In genomic region chr19:12365094-12365371, GRCh38 we compare ENCODE assay signal across 8 cellular contexts. TPM values are rescaled to one million over a fixed set of nuclear protein-coding genes. Genes with fewer than 3 reads are reported as not detected.
DNase-seq lines count a peak whose midpoint lies in the region; ATAC-seq and TF ChIP-seq lines count a peak whose summit lies in the region.

No MANE protein-coding gene starts in this region.

- peaks cover 18% of the 10 kb centered on the region for H3K4me1 Mint-ChIP-seq in activated naive CD4-positive, alpha-beta T cell treated with anti-CD3 and anti-CD28 coated beads for 36 hours (ENCODE audit: low read depth)
- H3K4me1 Mint-ChIP-seq in memory B cell, result peaks cover 10% of the 10 kb centered on the region

- peak overlapping the region; percentile 73 for H3K4me2 ChIP-seq in OCI-LY3 (ENCODE audit: low read length)

- H3K79me2 ChIP-seq in OCI-LY3 (ENCODE audit: low read length), result no peaks in the 10 kb centered on the region

- intact Hi-C loops in activated naive CD4-positive, alpha-beta T cell treated with anti-CD3 and anti-CD28 coated beads for 36 hours (cut with micrococcal nuclease), result loop anchor here (1.0 to 2.0 kb wide), 4 partner anchors 32 to 163 kb away; partner anchors contain the start of genes ZNF443 and ZNF563

- peaks cover 4% of the 10 kb centered on the region for H3K36me3 Mint-ChIP-seq in activated naive CD4-positive, alpha-beta T cell treated with anti-CD3 and anti-CD28 coated beads for 36 hours (ENCODE audit: low read depth)
- H3K36me3 Mint-ChIP-seq in memory B cell, result no peaks in the 10 kb centered on the region

- H3K4me1 ChIP-seq in OCI-LY3 (ENCODE audit: low read length), result peaks cover 6% of the 10 kb centered on the region
- peaks cover 8 to 13% (median 11%) of the 10 kb centered on the region in 4 donors for H3K4me1 ChIP-seq in upper lobe of left lung

- CTCF ChIA-PET in activated naive CD4-positive, alpha-beta T cell treated with anti-CD3 and anti-CD28 coated beads for 36 hours (lab: Charles Lee), result interaction anchor here (0.6 to 1.0 kb wide), 6 partner anchors 11 to 441 kb away, joined by 3 to 8 read pairs (median 3); partner anchors contain the start of gene ZNF563

- H3K4me3 ChIP-seq in OCI-LY3 (ENCODE audit: low read length), result peak overlapping the region; percentile 84
- H3K4me3 ChIP-seq in upper lobe of left lung, result peak overlapping the region; percentile 51 to 72 (median 64)

- H3K9me3 Mint-ChIP-seq in activated naive CD4-positive, alpha-beta T cell treated with anti-CD3 and anti-CD28 coated beads for 36 hours, result no peaks in the 10 kb centered on the region
- H3K9me3 Mint-ChIP-seq in memory B cell, result no peaks in the 10 kb centered on the region

- no peaks in the 10 kb centered on the region for H3K9me3 ChIP-seq in OCI-LY3 (ENCODE audit: insufficient read depth, low read length)
- H3K9me3 ChIP-seq in upper lobe of left lung, result no peaks in the 10 kb centered on the region

- H3K27ac ChIP-seq in OCI-LY3 (ENCODE audit: low read length) (no peak overlapping the region), upper lobe of left lung (peak overlapping the region; percentile 83 to 91 (median 89))

- H3K4me3 Mint-ChIP-seq in activated naive CD4-positive, alpha-beta T cell treated with anti-CD3 and anti-CD28 coated beads for 36 hours, result peak overlapping the region; percentile 85
- peak overlapping the region; percentile 100 for H3K4me3 Mint-ChIP-seq in memory B cell

- TF ChIP-seq CTCF in OCI-LY3 (IDR thresholded peaks at IDR 0.05; ENCODE audit: low read depth, low read length) (no peak), upper lobe of left lung (IDR thresholded peaks at IDR 0.05) (no peak)

- H3K27me3 ChIP-seq in OCI-LY3 (ENCODE audit: low read depth, low read length), result no peaks in the 10 kb centered on the region
- H3K27me3 ChIP-seq in upper lobe of left lung, result no peaks in the 10 kb centered on the region

- H3K9ac ChIP-seq in OCI-LY3 (ENCODE audit: low read length), result peak overlapping the region; percentile 58

- no peak for TF ChIP-seq POLR2A in upper lobe of left lung (IDR thresholded peaks at IDR 0.05)

- no peak for TF ChIP-seq EP300 in upper lobe of left lung (IDR thresholded peaks at IDR 0.05)

- 0 to 6% methylated on average over 8 to 9 of the region's 19 CpGs for WGBS in upper lobe of left lung, 2 donors

- no peaks in the 10 kb centered on the region for H3K27me3 Mint-ChIP-seq in activated naive CD4-positive, alpha-beta T cell treated with anti-CD3 and anti-CD28 coated beads for 36 hours (ENCODE audit: low read depth)
- no peaks in the 10 kb centered on the region for H3K27me3 Mint-ChIP-seq in memory B cell

- no peak overlapping the region for H2AFZ ChIP-seq in OCI-LY3 (ENCODE audit: low read depth, low read length)

- no peaks in the 10 kb centered on the region for H4K20me1 ChIP-seq in OCI-LY3 (ENCODE audit: insufficient read depth, low read length)

- H3K36me3 ChIP-seq in OCI-LY3 (replicated peaks; ENCODE audit: low read depth, low read length) (peaks cover 4% of the 10 kb centered on the region), upper lobe of left lung (no peaks in the 10 kb centered on the region)

- ATAC-seq in memory B cell (ENCODE audit: low read depth) (peak; percentile 22), upper lobe of left lung (ENCODE audit: low FRiP score in 2 of 2) (peak; percentile 55 to 74), HG02759 (IDR thresholded peaks at IDR 0.05; ENCODE audit: unreplicated experiment) (no peak)

- no peak for DNase-seq in activated naive CD4-positive, alpha-beta T cell treated with anti-CD3 and anti-CD28 coated beads for 36 hours
- no peak for DNase-seq in activated naive CD4-positive, alpha-beta T cell treated with Interleukin-2 at 50 U/mL for 16 hours
- peak; percentile 46 for DNase-seq in dermis blood vessel endothelial cell
- DNase-seq in memory B cell (ENCODE audit: low spot score in 2 of 2), result no peak
- DNase-seq in upper lobe of left lung, result peak in 1 of 2 donors; percentile 25
- no peak for DNase-seq in HK-2 (ENCODE audit: unreplicated experiment)

- no peak overlapping the region for H3K27ac Mint-ChIP-seq in activated naive CD4-positive, alpha-beta T cell treated with anti-CD3 and anti-CD28 coated beads for 36 hours
- peak overlapping the region; percentile 95 for H3K27ac Mint-ChIP-seq in memory B cell

RNA-seq across cellular contexts. Expression of gene ZNF442, which starts 0.5 kb away (rescaled TPM):
- total RNA-seq in activated naive CD4-positive, alpha-beta T cell treated with anti-CD3 and anti-CD28 coated beads for 36 hours, result 1 to 10 TPM; 1.7 to 2.4 TPM
- total RNA-seq in dermis blood vessel endothelial cell (2.7 and 4.3 TPM in 2 replicates), upper lobe of left lung (1 to 10 TPM in 5 of 6 donors, under 1 TPM in 1; 0.33 to 6.3 (median 2.1) TPM)

RNA-seq across cellular contexts. Expression of gene ZNF563, which starts 31.6 kb away (rescaled TPM):
- total RNA-seq in activated naive CD4-positive, alpha-beta T cell treated with anti-CD3 and anti-CD28 coated beads for 36 hours, result 1 to 10 TPM; 3.0 to 4.1 TPM
- total RNA-seq in dermis blood vessel endothelial cell (2.2 TPM in 2 replicates), upper lobe of left lung (10 to 100 TPM in 1 of 6 donors, 1 to 10 TPM in 5; 2.0 to 21.0 (median 4.3) TPM)

RNA-seq across cellular contexts. Expression of gene ZNF799, which starts 36.0 kb away (rescaled TPM):
- total RNA-seq in activated naive CD4-positive, alpha-beta T cell treated with anti-CD3 and anti-CD28 coated beads for 36 hours, result 1 to 10 TPM; 3.3 to 3.6 TPM
- total RNA-seq in dermis blood vessel endothelial cell, result 6.1 and 12.1 TPM in 2 replicates
- 1 to 10 TPM; 3.1 to 7.6 (median 5.4) TPM for total RNA-seq in upper lobe of left lung
